ENCODE assay signal across 21 cellular contexts in genomic region chr10:128563387-128563786, GRCh38.
A peak's percentile ranks its signal among the peaks of the same experiment; 100 is the strongest.
DNase-seq lines count a peak whose midpoint lies in the region; ATAC-seq and TF ChIP-seq lines count a peak whose summit lies in the region.
"Had no signal": no experiment of that assay in that cellular context is flagged by ENCODE, and none has a peak within 500 bp of the region (broad histone marks: within the 10 kb centered on the region; RNA-seq: fewer than 3 reads in every experiment).

No MANE protein-coding gene starts in this region.

- H3K4me3 Mint-ChIP-seq in GM23338, result no peak overlapping the region
- H3K4me3 Mint-ChIP-seq: B cell; CD4-positive, CD25-positive, alpha-beta regulatory T cell; CD8-positive, alpha-beta T cell; H9; HFFc6 had no signal

- H3K4ac ChIP-seq in neuronal stem cell (ENCODE audit: low read length), result no peak overlapping the region

- no peaks in the 10 kb centered on the region for H3F3A ChIP-seq in GM23338 (replicated peaks; ENCODE audit: low read depth)

- WGBS in neuronal stem cell (ENCODE audit: extremely low coverage in 2 of 2, insufficient read length in 2 of 2, insufficient replicate concordance in 1 of 2), 2 donors, result no CpG with 5 or more reads among the region's 5 CpGs

- no peak overlapping the region for H3K27ac Mint-ChIP-seq in GM23338
- H3K27ac Mint-ChIP-seq: B cell; CD4-positive, CD25-positive, alpha-beta regulatory T cell; CD8-positive, alpha-beta T cell; H9; HFFc6 had no signal

- H2AFZ ChIP-seq in neuronal stem cell (ENCODE audit: low read length) (no peak overlapping the region), GM23338 (no peak overlapping the region)
- H2AFZ ChIP-seq: GM23248 had no signal

- H3K4me3 ChIP-seq in HEK293 (ENCODE audit: low read depth, low read length) (no peak overlapping the region), neuronal stem cell (ENCODE audit: low read length in 2 of 2) (peak overlapping the region in 1 of 2 donors; percentile 42), GM23338 (no peak overlapping the region)
- H3K4me3 ChIP-seq: BLaER1, GM23248 had no signal

- CTCF ChIA-PET in HEK293 (lab: Yijun Ruan, JAX), result no interaction called here

- H3K27ac ChIP-seq in HEK293 (ENCODE audit: extremely low read depth, low read depth, low read length) (no peak overlapping the region), neuronal stem cell (replicated peaks; ENCODE audit: low read length) (no peak overlapping the region), GM23338 (ENCODE audit: low read depth) (no peak overlapping the region)
- H3K27ac ChIP-seq: 22Rv1, BLaER1, C4-2B, GM23248 had no signal

- no peaks in the 10 kb centered on the region for H4K20me1 ChIP-seq in GM23338 (replicated peaks; ENCODE audit: insufficient read depth)
- H4K20me1 ChIP-seq: BLaER1 had no signal

- no peak overlapping the region for H2BK5ac ChIP-seq in neuronal stem cell (ENCODE audit: low read length)

- H2BK12ac ChIP-seq in neuronal stem cell (ENCODE audit: low read length), result no peak overlapping the region

- H2AK5ac ChIP-seq in neuronal stem cell (ENCODE audit: low read depth, low read length), result no peak overlapping the region

- DNase-seq in DMS 273 (lab: John Stamatoyannopoulos, UW; ENCODE audit: unreplicated experiment) (peak; percentile 51), DMS 273 treated with DMSO at 0.1 percent for 48 hours (lab: John Stamatoyannopoulos, UW) (no peak), neuronal stem cell (ENCODE audit: low spot score) (no peak), ureter (ENCODE audit: low spot score) (peak; percentile 31), GM23338 (ENCODE audit: low spot score) (no peak)
- DNase-seq: Caco-2; CD4-positive, CD25-positive, alpha-beta regulatory T cell; CD8-positive, alpha-beta T cell; DMS53; DMS79 treated with DMSO at 0.1 percent for 48 hours; GF-D8; GM23248; H9; HFFc6 had no signal

- H3K36me3 Mint-ChIP-seq in GM23338 (ENCODE audit: low read depth), result peaks cover 12% of the 10 kb centered on the region
- H3K36me3 Mint-ChIP-seq: CD4-positive, CD25-positive, alpha-beta regulatory T cell; CD8-positive, alpha-beta T cell had no signal

- H3K4me2 ChIP-seq in neuronal stem cell (ENCODE audit: insufficient read depth, low read length, poor library complexity, severe bottlenecking) (no peak overlapping the region), GM23338 (no peak overlapping the region)
- H3K4me2 ChIP-seq: BLaER1 had no signal

- peaks cover 29% of the 10 kb centered on the region for H3K9me3 Mint-ChIP-seq in GM23338
- H3K9me3 Mint-ChIP-seq: CD8-positive, alpha-beta T cell had no signal

- H3K9me2 ChIP-seq in GM23338 (ENCODE audit: insufficient read depth), result 0 out of 2 replicates have a peak, but pooled peaks cover 11% of the 10 kb centered on the region

- no peaks in the 10 kb centered on the region for H3K27me3 ChIP-seq in neuronal stem cell (ENCODE audit: control insufficient read depth in 3 of 3, insufficient read depth in 3 of 3, low read depth in 1 of 3, low read length in 3 of 3)
- no peaks in the 10 kb centered on the region for H3K27me3 ChIP-seq in GM23338 (ENCODE audit: insufficient read depth)
- H3K27me3 ChIP-seq: BLaER1 had no signal

- H3K14ac ChIP-seq in neuronal stem cell (ENCODE audit: low read length), result no peak overlapping the region

- H2BK15ac ChIP-seq in neuronal stem cell (ENCODE audit: low read length), result no peak overlapping the region

- H3K18ac ChIP-seq in neuronal stem cell (ENCODE audit: low read length), result peak overlapping the region; percentile 32

- H3K27me3 Mint-ChIP-seq in GM23338 (ENCODE audit: insufficient read depth, low read depth, poor library complexity), result peaks cover 2% of the 10 kb centered on the region
- H3K27me3 Mint-ChIP-seq: B cell had no signal

- TF ChIP-seq CTCF in HEK293 (tag by site-specific recombination; IDR thresholded peaks at IDR 0.05) (no peak), GM23338 (conservative IDR thresholded peaks at IDR 0.05; ENCODE audit: low read depth in 2 of 2) (no peak)

- H4K91ac ChIP-seq in neuronal stem cell (ENCODE audit: low read depth, low read length, poor library complexity), result no peak overlapping the region

- no peak overlapping the region for H2BK120ac ChIP-seq in neuronal stem cell (ENCODE audit: low read depth, low read length)

- peaks cover 4% of the 10 kb centered on the region; the same call in 2 of the 3 replicates for H3K4me1 Mint-ChIP-seq in GM23338
- H3K4me1 Mint-ChIP-seq: B cell; CD4-positive, CD25-positive, alpha-beta regulatory T cell; H9 had no signal

- H3K9me3 ChIP-seq in HEK293 (ENCODE audit: control insufficient read depth, insufficient read depth, low read depth, low read length), result no peaks in the 10 kb centered on the region
- peaks cover 0 to 4% of the 10 kb centered on the region in 2 donors for H3K9me3 ChIP-seq in neuronal stem cell (replicated peaks in 1 of 2; ENCODE audit: control insufficient read depth in 2 of 2, insufficient read depth in 1 of 2, low read depth in 1 of 2, low read length in 2 of 2)
- H3K9me3 ChIP-seq: Caco-2 had no signal

- H3K4me1 ChIP-seq in HEK293 (ENCODE audit: control insufficient read depth, insufficient read depth, low read length) (no peaks in the 10 kb centered on the region), neuronal stem cell (ENCODE audit: control insufficient read depth in 2 of 2, insufficient read depth in 1 of 2, low read depth in 1 of 2, low read length in 2 of 2) (no peaks in the 10 kb centered on the region), GM23338 (ENCODE audit: insufficient read depth) (no peaks in the 10 kb centered on the region)
- H3K4me1 ChIP-seq: BLaER1, Caco-2 had no signal

- no peak overlapping the region for H3K9ac ChIP-seq in neuronal stem cell (ENCODE audit: low read depth, low read length, poor library complexity)
- H3K9ac ChIP-seq: BLaER1, GM23248 had no signal

- H4K8ac ChIP-seq in neuronal stem cell (ENCODE audit: low read depth, low read length), result peak overlapping the region; percentile 29

- H3K79me1 ChIP-seq in neuronal stem cell (ENCODE audit: low read depth, low read length), result no peaks in the 10 kb centered on the region

- no peaks in the 10 kb centered on the region for H3K36me3 ChIP-seq in HEK293 (ENCODE audit: control insufficient read depth in 2 of 2, insufficient read depth in 1 of 2, low read length in 2 of 2)
- no peaks in the 10 kb centered on the region for H3K36me3 ChIP-seq in neuronal stem cell (replicated peaks in 1 of 2; ENCODE audit: control insufficient read depth in 2 of 2, insufficient read depth in 2 of 2, low read length in 2 of 2)
- peaks cover 12% of the 10 kb centered on the region; the same call in 1 of the 2 replicates for H3K36me3 ChIP-seq in GM23338 (ENCODE audit: insufficient read depth)
- H3K36me3 ChIP-seq: BLaER1 had no signal

- H3K79me2 ChIP-seq in GM23338 (replicated peaks; ENCODE audit: insufficient read depth), result no peaks in the 10 kb centered on the region

- H3K23ac ChIP-seq in neuronal stem cell (ENCODE audit: low read depth, low read length, poor library complexity), result no peak overlapping the region

- ATAC-seq in HG02759 (IDR thresholded peaks at IDR 0.05; ENCODE audit: unreplicated experiment), result no peak
- no peak for ATAC-seq in GM23338
- ATAC-seq: CD8-positive, alpha-beta T cell; HCT116 had no signal

- POLR2A ChIA-PET in HEK293 (lab: Yijun Ruan, JAX), result no interaction called here

TF ChIP-seq in HEK293, 187 proteins besides CTCF, POLR2A, EP300 and RAD21:
- TF ChIP-seq ZIC2 (tag by site-specific recombination; IDR thresholded peaks at IDR 0.05), result peak; percentile 41
- no peak for TF ChIP-seq EGR2 (tag by site-specific recombination; IDR thresholded peaks at IDR 0.05; ENCODE audit: low read depth)
- no peak for TF ChIP-seq ZEB2 (tag by site-specific recombination; IDR thresholded peaks at IDR 0.05)

TF ChIP-seq in GM23338, 12 proteins besides CTCF, POLR2A, EP300 and RAD21:
- TF ChIP-seq JUNB (IDR thresholded peaks at IDR 0.05; ENCODE audit: unreplicated experiment), result no peak

Comparison
In these comparisons a context has a peak if more than half of its experiments do, and no peak if none do; other contexts are left out.
1. DNase-seq: peak in DMS 273 (single experiment) and ureter (single experiment); none in DMS 273 treated with DMSO at 0.1 percent for 48 hours (single experiment), neuronal stem cell (single experiment) and GM23338 (single experiment).